Comparison of ENCODE assay signal across 15 cellular contexts in genomic region chr9:5466776-5467175, GRCh38. TPM values are rescaled to one million over a fixed set of nuclear protein-coding genes. Genes with fewer than 3 reads are reported as not detected.
"Had no signal": no experiment of that assay in that cellular context is flagged by ENCODE, and none has a peak within 500 bp of the region (broad histone marks: within the 10 kb centered on the region; RNA-seq: fewer than 3 reads in every experiment).

No MANE protein-coding gene starts in this region.

- H3K4me3 ChIP-seq: heart left ventricle, lung, thyroid gland had no signal

- H3K27ac Mint-ChIP-seq: activated naive CD8-positive, alpha-beta T cell treated with anti-CD3 and anti-CD28 coated beads for 36 hours; naive B cell had no signal

- H3K27ac ChIP-seq: thyroid gland, VCaP had no signal

- H3K9me3 Mint-ChIP-seq: activated naive CD8-positive, alpha-beta T cell treated with anti-CD3 and anti-CD28 coated beads for 36 hours; immature natural killer cell had no signal

- H3K36me3 Mint-ChIP-seq: naive B cell had no signal

- ATAC-seq: heart left ventricle had no signal

- DNase-seq: activated CD4-positive, alpha-beta T cell treated with anti-CD3 and anti-CD28 coated beads, Interleukin-2, amount 50 U/mL, for 48 hours; activated gamma-delta T cell; activated naive CD8-positive, alpha-beta T cell treated with anti-CD3 and anti-CD28 coated beads for 36 hours; activated T-cell treated with anti-CD3 and anti-CD28 coated beads, Interleukin-2, amount 50 U/mL, for 1 hour; aorta; effector memory CD4-positive, alpha-beta T cell; foreskin melanocyte; heart left ventricle; immature natural killer cell; naive B cell; stimulated activated CD4-positive, alpha-beta T cell treated with anti-CD3 and anti-CD28 coated beads, Interleukin-1b, Interleukin-23, amount 100 ng/mL, for 48 hours; thyroid gland had no signal

- H3K4me1 Mint-ChIP-seq: immature natural killer cell had no signal

- H3K27me3 ChIP-seq: heart left ventricle, thyroid gland had no signal

- H3K27me3 Mint-ChIP-seq: activated naive CD8-positive, alpha-beta T cell treated with anti-CD3 and anti-CD28 coated beads for 36 hours; naive B cell had no signal

- H3K4me3 Mint-ChIP-seq: activated naive CD8-positive, alpha-beta T cell treated with anti-CD3 and anti-CD28 coated beads for 36 hours; immature natural killer cell; naive B cell had no signal

- H3K9me3 ChIP-seq: heart left ventricle, thyroid gland had no signal

RNA-seq across cellular contexts. Expression of gene PDCD1LG2, which starts 43.6 kb away (rescaled TPM):
- total RNA-seq: mononuclear cell had no signal
